In the genomic region with DNA sequence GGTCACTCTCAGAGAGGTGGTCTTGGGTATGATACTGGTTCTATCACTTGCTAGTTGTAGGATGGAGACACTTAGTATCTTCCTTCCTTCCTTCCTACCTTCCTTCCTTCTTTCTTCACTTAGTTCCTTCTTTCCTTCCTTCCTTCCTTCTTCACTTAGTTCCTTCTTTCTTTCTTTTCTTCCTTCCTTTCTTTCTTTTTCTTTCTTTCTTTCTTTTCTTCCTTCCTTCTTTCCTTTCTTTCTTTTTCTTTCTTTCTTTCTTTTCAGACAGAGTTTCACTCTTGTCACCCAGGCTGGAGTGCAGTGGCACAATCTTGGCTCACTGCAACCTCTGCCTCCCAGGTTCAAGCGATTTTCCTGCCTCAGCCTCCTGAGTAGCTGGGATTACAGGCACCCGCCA, we compare ENCODE assay signal across 8 cellular contexts.
DNase-seq lines count a peak whose midpoint lies in the region; ATAC-seq, FAIRE-seq and TF ChIP-seq lines count a peak whose summit lies in the region.
"Not testable (repeated sequence)": the region's sequence is repeated elsewhere in the genome, so short reads cannot be mapped to it uniquely, and the experiment has no call there.

No MANE protein-coding gene starts in this region.

- H3K36me3 Mint-ChIP-seq in CD4-positive, CD25-positive, alpha-beta regulatory T cell; activated naive CD4-positive, alpha-beta T cell treated with anti-CD3 and anti-CD28 coated beads, Interleukin-2, amount 50 U/mL, for 24 hours: not testable (repeated sequence)
- peaks cover 14% of the 10 kb centered on the region for H3K36me3 Mint-ChIP-seq in T-cell
- H3K36me3 Mint-ChIP-seq in activated CD4-positive, alpha-beta T cell treated with anti-CD3 and anti-CD28 coated beads, Interleukin-2, amount 10 ng/mL, durations not matched to agents 24 days and 14 days (ENCODE audit: low read depth), result peaks cover 11% of the 10 kb centered on the region
- peaks cover 17% of the 10 kb centered on the region for H3K36me3 Mint-ChIP-seq in central memory CD8-positive, alpha-beta T cell (ENCODE audit: insufficient read depth)
- peaks cover 41% of the 10 kb centered on the region for H3K36me3 Mint-ChIP-seq in stimulated activated effector memory CD8-positive, alpha-beta T cell treated with anti-CD3 and anti-CD28 coated beads, Interleukin-12 subunit alpha, Interleukin-12 subunit beta, amount 100 ng/mL, for 72 hours

- peaks cover 24 to 43% (median 33%) of the 10 kb centered on the region in 4 donors for H3K4me1 Mint-ChIP-seq in CD4-positive, CD25-positive, alpha-beta regulatory T cell
- H3K4me1 Mint-ChIP-seq in T-cell, result peaks cover 6 to 16% (median 12%) of the 10 kb centered on the region in 3 donors
- H3K4me1 Mint-ChIP-seq in activated CD4-positive, alpha-beta T cell treated with anti-CD3 and anti-CD28 coated beads, Interleukin-2, amount 10 ng/mL, durations not matched to agents 24 days and 14 days, result peaks cover 15% of the 10 kb centered on the region
- H3K4me1 Mint-ChIP-seq in activated naive CD4-positive, alpha-beta T cell treated with anti-CD3 and anti-CD28 coated beads, Interleukin-2, amount 50 U/mL, for 24 hours, result peaks cover 27% of the 10 kb centered on the region
- peaks cover 26% of the 10 kb centered on the region for H3K4me1 Mint-ChIP-seq in central memory CD8-positive, alpha-beta T cell
- H3K4me1 Mint-ChIP-seq in stimulated activated effector memory CD8-positive, alpha-beta T cell treated with anti-CD3 and anti-CD28 coated beads, Interleukin-12 subunit alpha, Interleukin-12 subunit beta, amount 100 ng/mL, for 72 hours, result not testable (repeated sequence)

- not testable (repeated sequence) for H3F3A ChIP-seq in Loucy (ENCODE audit: low read depth)

- H3K27me3 Mint-ChIP-seq in CD4-positive, CD25-positive, alpha-beta regulatory T cell; T-cell; activated CD4-positive, alpha-beta T cell treated with anti-CD3 and anti-CD28 coated beads, Interleukin-2, amount 10 ng/mL, durations not matched to agents 24 days and 14 days; activated naive CD4-positive, alpha-beta T cell treated with anti-CD3 and anti-CD28 coated beads, Interleukin-2, amount 50 U/mL, for 24 hours; central memory CD8-positive, alpha-beta T cell: not testable (repeated sequence)

- POLR2A ChIA-PET in T-cell (lab: Charles Lee), result interaction anchor here in 1 of 2 donors (0.6 to 0.7 kb wide), 2 partner anchors 9 to 213 kb away, joined by 5 to 10 read pairs; no protein-coding TSS in a partner anchor

- H3K27me3 ChIP-seq in CD4-positive, CD25-positive, alpha-beta regulatory T cell (ENCODE audit: control insufficient read depth, insufficient read depth, low read length); Loucy (ENCODE audit: insufficient read depth, low read length, poor library complexity, severe bottlenecking): not testable (repeated sequence)

- H3K79me2 ChIP-seq in Loucy (ENCODE audit: insufficient read depth, low read length), result peaks cover 39% of the 10 kb centered on the region

- peaks cover 42% of the 10 kb centered on the region for H3K36me3 ChIP-seq in CD4-positive, CD25-positive, alpha-beta regulatory T cell (ENCODE audit: control insufficient read depth, insufficient read depth, low read length)
- H3K36me3 ChIP-seq in Loucy (ENCODE audit: insufficient read depth, low read length), result not testable (repeated sequence)

- not testable (repeated sequence) for H3K4me1 ChIP-seq in CD4-positive, CD25-positive, alpha-beta regulatory T cell (ENCODE audit: control insufficient read depth, insufficient read depth, low read length, poor library complexity, severe bottlenecking)
- H3K4me1 ChIP-seq in Loucy (ENCODE audit: insufficient read depth, low read length, poor library complexity, severe bottlenecking), result peaks cover 78% of the 10 kb centered on the region

- not testable (repeated sequence) for H2AFZ ChIP-seq in Loucy (ENCODE audit: low read length)

- not testable (repeated sequence) for DNase-seq in CD4-positive, CD25-positive, alpha-beta regulatory T cell; GM18507 (ENCODE audit: extremely low spot score, insufficient read length, low read depth); T-cell; activated CD4-positive, alpha-beta T cell treated with anti-CD3 and anti-CD28 coated beads, Interleukin-2, amount 10 ng/mL, durations not matched to agents 24 days and 14 days; central memory CD8-positive, alpha-beta T cell (ENCODE audit: low spot score in 2 of 2); stimulated activated effector memory CD8-positive, alpha-beta T cell treated with anti-CD3 and anti-CD28 coated beads, Interleukin-12 subunit alpha, Interleukin-12 subunit beta, amount 100 ng/mL, for 72 hours (ENCODE audit: low spot score in 2 of 2)

- H3K9ac ChIP-seq in Loucy (ENCODE audit: low read depth, low read length, poor library complexity, severe bottlenecking), result peak overlapping the region; percentile 2

- H3K4me3 ChIP-seq in CD4-positive, CD25-positive, alpha-beta regulatory T cell (ENCODE audit: low read depth, low read length); Loucy (ENCODE audit: low read length, poor library complexity, severe bottlenecking): not testable (repeated sequence)

- H3K4me3 Mint-ChIP-seq in CD4-positive, CD25-positive, alpha-beta regulatory T cell, result peak overlapping the region in 1 of 4 donors; percentile 48
- not testable (repeated sequence) for H3K4me3 Mint-ChIP-seq in T-cell; activated CD4-positive, alpha-beta T cell treated with anti-CD3 and anti-CD28 coated beads, Interleukin-2, amount 10 ng/mL, durations not matched to agents 24 days and 14 days; activated naive CD4-positive, alpha-beta T cell treated with anti-CD3 and anti-CD28 coated beads, Interleukin-2, amount 50 U/mL, for 24 hours; central memory CD8-positive, alpha-beta T cell; stimulated activated effector memory CD8-positive, alpha-beta T cell treated with anti-CD3 and anti-CD28 coated beads, Interleukin-12 subunit alpha, Interleukin-12 subunit beta, amount 100 ng/mL, for 72 hours

- peak overlapping the region; percentile 39 for H3K4me2 ChIP-seq in Loucy (ENCODE audit: low read depth, low read length, poor library complexity, severe bottlenecking)

- CTCF ChIA-PET in T-cell (lab: Charles Lee), result interaction anchor here (0.6 to 1.9 kb wide), 7 partner anchors 9 to 280 kb away, joined by 3 to 14 read pairs (median 4); no protein-coding TSS in a partner anchor

- TF ChIP-seq CTCF in Loucy (conservative IDR thresholded peaks at IDR 0.05; ENCODE audit: low read length), result not testable (repeated sequence)

- H3K27ac Mint-ChIP-seq in CD4-positive, CD25-positive, alpha-beta regulatory T cell, result peak overlapping the region in 2 of 3 donors; percentile 20 to 26
- H3K27ac Mint-ChIP-seq in T-cell, result peak overlapping the region; percentile 9 to 49
- peak overlapping the region; percentile 42 for H3K27ac Mint-ChIP-seq in activated CD4-positive, alpha-beta T cell treated with anti-CD3 and anti-CD28 coated beads, Interleukin-2, amount 10 ng/mL, durations not matched to agents 24 days and 14 days
- H3K27ac Mint-ChIP-seq in activated naive CD4-positive, alpha-beta T cell treated with anti-CD3 and anti-CD28 coated beads, Interleukin-2, amount 50 U/mL, for 24 hours, result peak overlapping the region; percentile 52
- H3K27ac Mint-ChIP-seq in central memory CD8-positive, alpha-beta T cell (ENCODE audit: low read depth), result peak overlapping the region; percentile 16
- H3K27ac Mint-ChIP-seq in stimulated activated effector memory CD8-positive, alpha-beta T cell treated with anti-CD3 and anti-CD28 coated beads, Interleukin-12 subunit alpha, Interleukin-12 subunit beta, amount 100 ng/mL, for 72 hours, result peak overlapping the region; percentile 32

- H4K20me1 ChIP-seq in Loucy (ENCODE audit: insufficient read depth, low read length, poor library complexity, severe bottlenecking), result not testable (repeated sequence)

- H3K9me3 ChIP-seq in CD4-positive, CD25-positive, alpha-beta regulatory T cell (ENCODE audit: control insufficient read depth in 2 of 2, low read length in 2 of 2); Loucy (ENCODE audit: insufficient read depth, low read depth, low read length): not testable (repeated sequence)

- FAIRE-seq in GM18507 (lab: Jason Lieb, UNC), result peak; percentile 18

- H3K9me2 ChIP-seq in Loucy (replicated peaks; ENCODE audit: low read depth, low read length), result not testable (repeated sequence)

- not testable (repeated sequence) for H3K9me3 Mint-ChIP-seq in CD4-positive, CD25-positive, alpha-beta regulatory T cell; T-cell; activated CD4-positive, alpha-beta T cell treated with anti-CD3 and anti-CD28 coated beads, Interleukin-2, amount 10 ng/mL, durations not matched to agents 24 days and 14 days; activated naive CD4-positive, alpha-beta T cell treated with anti-CD3 and anti-CD28 coated beads, Interleukin-2, amount 50 U/mL, for 24 hours; central memory CD8-positive, alpha-beta T cell; stimulated activated effector memory CD8-positive, alpha-beta T cell treated with anti-CD3 and anti-CD28 coated beads, Interleukin-12 subunit alpha, Interleukin-12 subunit beta, amount 100 ng/mL, for 72 hours

- ATAC-seq in CD4-positive, CD25-positive, alpha-beta regulatory T cell (ENCODE audit: low read depth in 2 of 2); T-cell (replicated peaks in 1 of 4); central memory CD8-positive, alpha-beta T cell (replicated peaks; ENCODE audit: extremely low read depth, poor library complexity, severe bottlenecking); stimulated activated effector memory CD8-positive, alpha-beta T cell treated with anti-CD3 and anti-CD28 coated beads, Interleukin-12 subunit alpha, Interleukin-12 subunit beta, amount 100 ng/mL, for 72 hours: not testable (repeated sequence)

- H3K27ac ChIP-seq in CD4-positive, CD25-positive, alpha-beta regulatory T cell (ENCODE audit: insufficient read depth, low read length, poor library complexity, severe bottlenecking), result not testable (repeated sequence)

- intact Hi-C loops in activated CD4-positive, alpha-beta T cell treated with anti-CD3 and anti-CD28 coated beads, Interleukin-2, amount 10 ng/mL, durations not matched to agents 24 days and 14 days (cut with micrococcal nuclease), result loop anchor here (2.0 to 10.0 kb wide), 2 partner anchors 119 to 313 kb away; no protein-coding TSS in a partner anchor
